Comparison of ENCODE assay signal across 8 cellular contexts in genomic region chr17:64661731-64661980, GRCh38. TPM values are rescaled to one million over a fixed set of nuclear protein-coding genes. Genes with fewer than 3 reads are reported as not detected.
DNase-seq lines count a peak whose midpoint lies in the region; ATAC-seq, FAIRE-seq and TF ChIP-seq lines count a peak whose summit lies in the region.

No MANE protein-coding gene starts in this region.

- intact Hi-C loops in stomach (cut with DNase I; ENCODE audit: low total_unique reads) = no loop called here

- WGBS in stomach, 5 donors = 0% methylated on average over 2 to 31 of the region's 32 CpGs

- TF ChIP-seq CTCF in stomach (IDR thresholded peaks at IDR 0.05) = no peak

- peaks cover 26% of the 10 kb centered on the region for H3K4me1 Mint-ChIP-seq in activated naive CD8-positive, alpha-beta T cell treated with anti-CD3 and anti-CD28 coated beads, Interleukin-2, amount 10 ng/mL, durations not matched to agents 7 days and 5 days

- POLR2A ChIA-PET in activated naive CD8-positive, alpha-beta T cell treated with anti-CD3 and anti-CD28 coated beads, Interleukin-2, amount 10 ng/mL, durations not matched to agents 7 days and 5 days (lab: Charles Lee) = interaction anchor here (0.7 to 1.6 kb wide), 5 partner anchors 28 to 269 kb away, joined by 3 to 19 read pairs (median 4); partner anchors contain the start of genes CEP95 and DDX5

- no peaks in the 10 kb centered on the region for H3K27me3 Mint-ChIP-seq in activated naive CD8-positive, alpha-beta T cell treated with anti-CD3 and anti-CD28 coated beads, Interleukin-2, amount 10 ng/mL, durations not matched to agents 7 days and 5 days

- no peak overlapping the region for H3K27ac ChIP-seq in iPS-20b (ENCODE audit: low read length)
- peak overlapping the region; percentile 84 to 99 (median 96) for H3K27ac ChIP-seq in stomach

- no peak for TF ChIP-seq POLR2A in stomach (IDR thresholded peaks at IDR 0.05)

- peak overlapping the region; percentile 90 for H3K4me3 ChIP-seq in iPS-20b (ENCODE audit: low read length)
- peak overlapping the region; percentile 80 to 88 (median 86) for H3K4me3 ChIP-seq in stomach

- no peak for TF ChIP-seq EP300 in stomach (IDR thresholded peaks at IDR 0.05)

- H3K27ac Mint-ChIP-seq in activated naive CD8-positive, alpha-beta T cell treated with anti-CD3 and anti-CD28 coated beads, Interleukin-2, amount 10 ng/mL, durations not matched to agents 7 days and 5 days = peak overlapping the region; percentile 89

- peak overlapping the region; percentile 86; the same call in 1 of the 2 replicates for H3K9ac ChIP-seq in iPS-20b (ENCODE audit: low read depth, low read length)

- peaks cover 1% of the 10 kb centered on the region for H3K9me3 Mint-ChIP-seq in activated naive CD8-positive, alpha-beta T cell treated with anti-CD3 and anti-CD28 coated beads, Interleukin-2, amount 10 ng/mL, durations not matched to agents 7 days and 5 days

- H3K4me1 ChIP-seq in iPS-20b (ENCODE audit: insufficient read depth, low read length) (peaks cover 5% of the 10 kb centered on the region; the same call in 1 of the 2 replicates), stomach (peaks cover 16 to 64% (median 44%) of the 10 kb centered on the region in 4 donors)

- peaks cover 8% of the 10 kb centered on the region; the same call in 1 of the 2 replicates for H3K27me3 ChIP-seq in iPS-20b (ENCODE audit: insufficient read depth, low read length)
- no peaks in the 10 kb centered on the region for H3K27me3 ChIP-seq in stomach

- H3K9me3 ChIP-seq in iPS-20b (ENCODE audit: insufficient read depth, low read depth, low read length) (no peaks in the 10 kb centered on the region), stomach (no peaks in the 10 kb centered on the region)

- H3K4me3 Mint-ChIP-seq in activated naive CD8-positive, alpha-beta T cell treated with anti-CD3 and anti-CD28 coated beads, Interleukin-2, amount 10 ng/mL, durations not matched to agents 7 days and 5 days = peak overlapping the region; percentile 96

- FAIRE-seq in GM19239 (lab: Jason Lieb, UNC) = no peak

- no peak for DNase-seq in activated naive CD8-positive, alpha-beta T cell treated with anti-CD3 and anti-CD28 coated beads, Interleukin-2, amount 10 ng/mL, durations not matched to agents 7 days and 5 days
- DNase-seq in stomach = no peak
- DNase-seq in GM19239 (ENCODE audit: insufficient read length, low spot score) = no peak
- DNase-seq in dedifferentiated amniotic fluid mesenchymal stem cell (ENCODE audit: extremely low spot score) = no peak
- no peak for DNase-seq in NCI-H2081 treated with DMSO at 0.1 percent for 48 hours (lab: John Stamatoyannopoulos, UW)

- ATAC-seq in GM18499 (IDR thresholded peaks at IDR 0.05; ENCODE audit: insufficient read depth, unreplicated experiment) (peak; percentile 11), HG03060 (IDR thresholded peaks at IDR 0.05; ENCODE audit: low read depth, unreplicated experiment) (peak; percentile 15)
- ATAC-seq in activated naive CD8-positive, alpha-beta T cell treated with anti-CD3 and anti-CD28 coated beads, Interleukin-2, amount 10 ng/mL, durations not matched to agents 7 days and 5 days (ENCODE audit: low read depth) = peak; percentile 40

- H3K36me3 ChIP-seq in iPS-20b (ENCODE audit: insufficient read depth, low read depth, low read length) (no peaks in the 10 kb centered on the region), stomach (no peaks in the 10 kb centered on the region)

- peaks cover 7% of the 10 kb centered on the region for H3K36me3 Mint-ChIP-seq in activated naive CD8-positive, alpha-beta T cell treated with anti-CD3 and anti-CD28 coated beads, Interleukin-2, amount 10 ng/mL, durations not matched to agents 7 days and 5 days

RNA-seq across cellular contexts. Expression of gene SMURF2, which starts 0.5 kb away (rescaled TPM):
- total RNA-seq in activated naive CD8-positive, alpha-beta T cell treated with anti-CD3 and anti-CD28 coated beads, Interleukin-2, amount 10 ng/mL, durations not matched to agents 7 days and 5 days = 10 to 100 TPM; 24.9 to 27.0 TPM
- 10 to 100 TPM in 4 of 5 donors, 1 to 10 TPM in 1; 2.6 to 54.3 (median 26.3) TPM for total RNA-seq in stomach
- polyA plus RNA-seq in stomach = 1 to 10 TPM; 4.1 to 9.9 (median 7.9) TPM
